1 cellular context compared by ENCODE assay signal in the genomic region with DNA sequence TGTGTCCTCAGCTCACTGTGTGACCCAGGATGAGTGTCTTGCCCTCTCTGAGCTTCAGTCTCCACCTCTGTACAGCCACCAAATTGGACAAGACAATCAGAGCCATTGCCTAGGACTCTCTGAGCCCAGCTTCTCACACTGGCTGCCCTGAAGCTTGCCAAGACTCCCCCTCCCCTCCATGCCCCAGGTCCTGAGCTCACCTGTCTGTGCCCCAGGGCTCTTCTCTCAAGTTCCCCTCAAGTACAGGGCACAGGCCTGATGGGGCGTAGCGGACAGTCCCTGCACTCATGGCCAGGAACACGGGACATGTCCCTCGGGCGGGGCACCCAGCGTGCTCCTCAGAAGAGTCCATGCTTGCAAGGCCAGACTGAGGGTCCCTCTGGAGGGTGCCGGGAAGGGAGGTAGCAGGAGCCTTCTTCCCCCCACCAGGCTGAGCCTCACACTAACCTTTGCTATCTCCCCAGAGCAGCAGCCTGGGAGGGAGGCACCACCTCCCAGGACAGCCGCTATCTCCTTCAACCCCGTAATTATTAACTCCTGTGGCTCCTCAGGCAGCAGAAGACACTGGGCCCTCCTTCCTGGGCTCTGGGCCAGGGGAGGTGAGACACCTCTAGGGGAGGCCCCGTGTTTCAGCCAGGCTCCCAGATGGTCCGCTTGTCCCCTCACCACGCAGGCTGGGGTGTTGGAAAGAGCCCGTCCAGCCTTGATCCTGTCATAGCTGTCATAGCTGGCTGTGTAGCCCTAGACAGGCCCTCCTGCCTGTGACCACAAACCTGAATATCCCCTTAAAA.
TF ChIP-seq lines count a peak whose summit lies in the region.

No MANE protein-coding gene starts in this region.

TF ChIP-seq in K562, 482 proteins besides CTCF, POLR2A, EP300 and RAD21 (continued from another document and continues in another):
- TF ChIP-seq, protein P1, sequence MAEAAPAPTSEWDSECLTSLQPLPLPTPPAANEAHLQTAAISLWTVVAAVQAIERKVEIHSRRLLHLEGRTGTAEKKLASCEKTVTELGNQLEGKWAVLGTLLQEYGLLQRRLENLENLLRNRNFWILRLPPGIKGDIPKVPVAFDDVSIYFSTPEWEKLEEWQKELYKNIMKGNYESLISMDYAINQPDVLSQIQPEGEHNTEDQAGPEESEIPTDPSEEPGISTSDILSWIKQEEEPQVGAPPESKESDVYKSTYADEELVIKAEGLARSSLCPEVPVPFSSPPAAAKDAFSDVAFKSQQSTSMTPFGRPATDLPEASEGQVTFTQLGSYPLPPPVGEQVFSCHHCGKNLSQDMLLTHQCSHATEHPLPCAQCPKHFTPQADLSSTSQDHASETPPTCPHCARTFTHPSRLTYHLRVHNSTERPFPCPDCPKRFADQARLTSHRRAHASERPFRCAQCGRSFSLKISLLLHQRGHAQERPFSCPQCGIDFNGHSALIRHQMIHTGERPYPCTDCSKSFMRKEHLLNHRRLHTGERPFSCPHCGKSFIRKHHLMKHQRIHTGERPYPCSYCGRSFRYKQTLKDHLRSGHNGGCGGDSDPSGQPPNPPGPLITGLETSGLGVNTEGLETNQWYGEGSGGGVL (CRISPR knock-in tag; IDR thresholded peaks at IDR 0.05), result no peak
- TF ChIP-seq MYC (IDR thresholded peaks at IDR 0.05; ENCODE audit: low read depth, low read length) (no peak), MYC (CRISPR knock-in tag; IDR thresholded peaks at IDR 0.05; ENCODE audit: borderline replicate concordance, low read depth) (0 out of 2 replicates have a peak, but pooled peaks have one; percentile 43), TAF7 (tag; IDR thresholded peaks at IDR 0.05) (no peak), RBM39 (optimal IDR thresholded peaks at IDR 0.05; ENCODE audit: low read depth, low read length) (no peak), ZZZ3 (IDR thresholded peaks at IDR 0.05) (no peak), MCM2 (IDR thresholded peaks at IDR 0.05; ENCODE audit: low read depth) (no peak), HIVEP1 (CRISPR knock-in tag; IDR thresholded peaks at IDR 0.05) (no peak), LARP7 (IDR thresholded peaks at IDR 0.05) (no peak), KAT2B (IDR thresholded peaks at IDR 0.05; ENCODE audit: low read depth, low read length) (no peak), SMARCC2 (IDR thresholded peaks at IDR 0.05; ENCODE audit: low read depth) (peak; percentile 77; the same call in 1 of the 2 replicates), NR2C1 (IDR thresholded peaks at IDR 0.05) (0 out of 2 replicates have a peak, but pooled peaks have one; percentile 33), NR2C1 (tag; IDR thresholded peaks at IDR 0.05) (peak; percentile 21; the same call in 1 of the 2 replicates), NCOA6 (IDR thresholded peaks at IDR 0.05) (no peak), NFATC3 (IDR thresholded peaks at IDR 0.05) (no peak), NR2C2 (CRISPR knock-in tag; IDR thresholded peaks at IDR 0.05) (no peak; the same call in 1 of the 2 replicates), NR2C2 (tag; IDR thresholded peaks at IDR 0.05) (no peak), BACH1 (tag; IDR thresholded peaks at IDR 0.05) (no peak), FOXP1 (CRISPR knock-in tag; IDR thresholded peaks at IDR 0.05) (peak; percentile 93), HEY1 (CRISPR knock-in tag; IDR thresholded peaks at IDR 0.05; ENCODE audit: borderline replicate concordance) (no peak), PCBP1 (IDR thresholded peaks at IDR 0.05; ENCODE audit: low read depth, low read length, poor library complexity, severe bottlenecking) (no peak), DNMT1 (IDR thresholded peaks at IDR 0.05) (no peak), KDM5B (IDR thresholded peaks at IDR 0.05; ENCODE audit: insufficient replicate concordance, low read depth, low read length) (peak; percentile 50), ZNF146 (CRISPR knock-in tag; IDR thresholded peaks at IDR 0.05; ENCODE audit: unreplicated experiment) (no peak), TAL1 (IDR thresholded peaks at IDR 0.05) (peak; percentile 93), PTBP1 (IDR thresholded peaks at IDR 0.05; ENCODE audit: low read depth, low read length) (0 out of 2 replicates have a peak, but pooled peaks have one; percentile 74), ZNF134 (CRISPR knock-in tag; conservative IDR thresholded peaks at IDR 0.05) (no peak)
- TF ChIP-seq, protein P2, sequence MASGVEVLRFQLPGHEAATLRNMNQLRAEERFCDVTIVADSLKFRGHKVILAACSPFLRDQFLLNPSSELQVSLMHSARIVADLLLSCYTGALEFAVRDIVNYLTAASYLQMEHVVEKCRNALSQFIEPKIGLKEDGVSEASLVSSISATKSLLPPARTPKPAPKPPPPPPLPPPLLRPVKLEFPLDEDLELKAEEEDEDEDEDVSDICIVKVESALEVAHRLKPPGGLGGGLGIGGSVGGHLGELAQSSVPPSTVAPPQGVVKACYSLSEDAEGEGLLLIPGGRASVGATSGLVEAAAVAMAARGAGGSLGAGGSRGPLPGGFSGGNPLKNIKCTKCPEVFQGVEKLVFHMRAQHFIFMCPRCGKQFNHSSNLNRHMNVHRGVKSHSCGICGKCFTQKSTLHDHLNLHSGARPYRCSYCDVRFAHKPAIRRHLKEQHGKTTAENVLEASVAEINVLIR (CRISPR knock-in tag; IDR thresholded peaks at IDR 0.05), result no peak
- TF ChIP-seq, protein P3, sequence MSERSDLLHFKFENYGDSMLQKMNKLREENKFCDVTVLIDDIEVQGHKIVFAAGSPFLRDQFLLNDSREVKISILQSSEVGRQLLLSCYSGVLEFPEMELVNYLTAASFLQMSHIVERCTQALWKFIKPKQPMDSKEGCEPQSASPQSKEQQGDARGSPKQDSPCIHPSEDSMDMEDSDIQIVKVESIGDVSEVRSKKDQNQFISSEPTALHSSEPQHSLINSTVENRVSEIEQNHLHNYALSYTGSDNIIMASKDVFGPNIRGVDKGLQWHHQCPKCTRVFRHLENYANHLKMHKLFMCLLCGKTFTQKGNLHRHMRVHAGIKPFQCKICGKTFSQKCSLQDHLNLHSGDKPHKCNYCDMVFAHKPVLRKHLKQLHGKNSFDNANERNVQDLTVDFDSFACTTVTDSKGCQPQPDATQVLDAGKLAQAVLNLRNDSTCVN (CRISPR knock-in tag; IDR thresholded peaks at IDR 0.05), result no peak
- TF ChIP-seq, protein P4, sequence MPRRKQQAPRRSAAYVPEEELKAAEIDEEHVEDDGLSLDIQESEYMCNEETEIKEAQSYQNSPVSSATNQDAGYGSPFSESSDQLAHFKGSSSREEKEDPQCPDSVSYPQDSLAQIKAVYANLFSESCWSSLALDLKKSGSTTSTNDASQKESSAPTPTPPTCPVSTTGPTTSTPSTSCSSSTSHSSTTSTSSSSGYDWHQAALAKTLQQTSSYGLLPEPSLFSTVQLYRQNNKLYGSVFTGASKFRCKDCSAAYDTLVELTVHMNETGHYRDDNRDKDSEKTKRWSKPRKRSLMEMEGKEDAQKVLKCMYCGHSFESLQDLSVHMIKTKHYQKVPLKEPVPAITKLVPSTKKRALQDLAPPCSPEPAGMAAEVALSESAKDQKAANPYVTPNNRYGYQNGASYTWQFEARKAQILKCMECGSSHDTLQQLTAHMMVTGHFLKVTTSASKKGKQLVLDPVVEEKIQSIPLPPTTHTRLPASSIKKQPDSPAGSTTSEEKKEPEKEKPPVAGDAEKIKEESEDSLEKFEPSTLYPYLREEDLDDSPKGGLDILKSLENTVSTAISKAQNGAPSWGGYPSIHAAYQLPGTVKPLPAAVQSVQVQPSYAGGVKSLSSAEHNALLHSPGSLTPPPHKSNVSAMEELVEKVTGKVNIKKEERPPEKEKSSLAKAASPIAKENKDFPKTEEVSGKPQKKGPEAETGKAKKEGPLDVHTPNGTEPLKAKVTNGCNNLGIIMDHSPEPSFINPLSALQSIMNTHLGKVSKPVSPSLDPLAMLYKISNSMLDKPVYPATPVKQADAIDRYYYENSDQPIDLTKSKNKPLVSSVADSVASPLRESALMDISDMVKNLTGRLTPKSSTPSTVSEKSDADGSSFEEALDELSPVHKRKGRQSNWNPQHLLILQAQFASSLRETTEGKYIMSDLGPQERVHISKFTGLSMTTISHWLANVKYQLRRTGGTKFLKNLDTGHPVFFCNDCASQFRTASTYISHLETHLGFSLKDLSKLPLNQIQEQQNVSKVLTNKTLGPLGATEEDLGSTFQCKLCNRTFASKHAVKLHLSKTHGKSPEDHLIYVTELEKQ (CRISPR knock-in tag; IDR thresholded peaks at IDR 0.05), result no peak
- TF ChIP-seq, protein P5, sequence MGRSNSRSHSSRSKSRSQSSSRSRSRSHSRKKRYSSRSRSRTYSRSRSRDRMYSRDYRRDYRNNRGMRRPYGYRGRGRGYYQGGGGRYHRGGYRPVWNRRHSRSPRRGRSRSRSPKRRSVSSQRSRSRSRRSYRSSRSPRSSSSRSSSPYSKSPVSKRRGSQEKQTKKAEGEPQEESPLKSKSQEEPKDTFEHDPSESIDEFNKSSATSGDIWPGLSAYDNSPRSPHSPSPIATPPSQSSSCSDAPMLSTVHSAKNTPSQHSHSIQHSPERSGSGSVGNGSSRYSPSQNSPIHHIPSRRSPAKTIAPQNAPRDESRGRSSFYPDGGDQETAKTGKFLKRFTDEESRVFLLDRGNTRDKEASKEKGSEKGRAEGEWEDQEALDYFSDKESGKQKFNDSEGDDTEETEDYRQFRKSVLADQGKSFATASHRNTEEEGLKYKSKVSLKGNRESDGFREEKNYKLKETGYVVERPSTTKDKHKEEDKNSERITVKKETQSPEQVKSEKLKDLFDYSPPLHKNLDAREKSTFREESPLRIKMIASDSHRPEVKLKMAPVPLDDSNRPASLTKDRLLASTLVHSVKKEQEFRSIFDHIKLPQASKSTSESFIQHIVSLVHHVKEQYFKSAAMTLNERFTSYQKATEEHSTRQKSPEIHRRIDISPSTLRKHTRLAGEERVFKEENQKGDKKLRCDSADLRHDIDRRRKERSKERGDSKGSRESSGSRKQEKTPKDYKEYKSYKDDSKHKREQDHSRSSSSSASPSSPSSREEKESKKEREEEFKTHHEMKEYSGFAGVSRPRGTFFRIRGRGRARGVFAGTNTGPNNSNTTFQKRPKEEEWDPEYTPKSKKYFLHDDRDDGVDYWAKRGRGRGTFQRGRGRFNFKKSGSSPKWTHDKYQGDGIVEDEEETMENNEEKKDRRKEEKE (IDR thresholded peaks at IDR 0.05; ENCODE audit: borderline replicate concordance in 1 of 2, control insufficient read depth in 1 of 2, low read depth in 2 of 2, low read length in 1 of 2), result no peak
- TF ChIP-seq, protein P6, sequence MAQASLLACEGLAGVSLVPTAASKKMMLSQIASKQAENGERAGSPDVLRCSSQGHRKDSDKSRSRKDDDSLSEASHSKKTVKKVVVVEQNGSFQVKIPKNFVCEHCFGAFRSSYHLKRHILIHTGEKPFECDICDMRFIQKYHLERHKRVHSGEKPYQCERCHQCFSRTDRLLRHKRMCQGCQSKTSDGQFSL (CRISPR knock-in tag; IDR thresholded peaks at IDR 0.05), result peak; percentile 52; the same call in 1 of the 2 replicates
- TF ChIP-seq, protein P6 (tag; IDR thresholded peaks at IDR 0.05), result no peak
- TF ChIP-seq, protein P7, sequence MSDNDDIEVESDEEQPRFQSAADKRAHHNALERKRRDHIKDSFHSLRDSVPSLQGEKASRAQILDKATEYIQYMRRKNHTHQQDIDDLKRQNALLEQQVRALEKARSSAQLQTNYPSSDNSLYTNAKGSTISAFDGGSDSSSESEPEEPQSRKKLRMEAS (CRISPR knock-in tag; IDR thresholded peaks at IDR 0.05), result peak; percentile 82
- TF ChIP-seq, protein P8, sequence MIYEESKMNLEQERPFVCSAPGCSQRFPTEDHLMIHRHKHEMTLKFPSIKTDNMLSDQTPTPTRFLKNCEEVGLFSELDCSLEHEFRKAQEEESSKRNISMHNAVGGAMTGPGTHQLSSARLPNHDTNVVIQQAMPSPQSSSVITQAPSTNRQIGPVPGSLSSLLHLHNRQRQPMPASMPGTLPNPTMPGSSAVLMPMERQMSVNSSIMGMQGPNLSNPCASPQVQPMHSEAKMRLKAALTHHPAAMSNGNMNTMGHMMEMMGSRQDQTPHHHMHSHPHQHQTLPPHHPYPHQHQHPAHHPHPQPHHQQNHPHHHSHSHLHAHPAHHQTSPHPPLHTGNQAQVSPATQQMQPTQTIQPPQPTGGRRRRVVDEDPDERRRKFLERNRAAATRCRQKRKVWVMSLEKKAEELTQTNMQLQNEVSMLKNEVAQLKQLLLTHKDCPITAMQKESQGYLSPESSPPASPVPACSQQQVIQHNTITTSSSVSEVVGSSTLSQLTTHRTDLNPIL (CRISPR knock-in tag; IDR thresholded peaks at IDR 0.05), result no peak
- TF ChIP-seq, protein P9, sequence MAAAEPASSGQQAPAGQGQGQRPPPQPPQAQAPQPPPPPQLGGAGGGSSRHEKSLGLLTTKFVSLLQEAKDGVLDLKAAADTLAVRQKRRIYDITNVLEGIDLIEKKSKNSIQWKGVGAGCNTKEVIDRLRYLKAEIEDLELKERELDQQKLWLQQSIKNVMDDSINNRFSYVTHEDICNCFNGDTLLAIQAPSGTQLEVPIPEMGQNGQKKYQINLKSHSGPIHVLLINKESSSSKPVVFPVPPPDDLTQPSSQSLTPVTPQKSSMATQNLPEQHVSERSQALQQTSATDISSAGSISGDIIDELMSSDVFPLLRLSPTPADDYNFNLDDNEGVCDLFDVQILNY (CRISPR knock-in tag; IDR thresholded peaks at IDR 0.05), result no peak
- TF ChIP-seq, protein P10, sequence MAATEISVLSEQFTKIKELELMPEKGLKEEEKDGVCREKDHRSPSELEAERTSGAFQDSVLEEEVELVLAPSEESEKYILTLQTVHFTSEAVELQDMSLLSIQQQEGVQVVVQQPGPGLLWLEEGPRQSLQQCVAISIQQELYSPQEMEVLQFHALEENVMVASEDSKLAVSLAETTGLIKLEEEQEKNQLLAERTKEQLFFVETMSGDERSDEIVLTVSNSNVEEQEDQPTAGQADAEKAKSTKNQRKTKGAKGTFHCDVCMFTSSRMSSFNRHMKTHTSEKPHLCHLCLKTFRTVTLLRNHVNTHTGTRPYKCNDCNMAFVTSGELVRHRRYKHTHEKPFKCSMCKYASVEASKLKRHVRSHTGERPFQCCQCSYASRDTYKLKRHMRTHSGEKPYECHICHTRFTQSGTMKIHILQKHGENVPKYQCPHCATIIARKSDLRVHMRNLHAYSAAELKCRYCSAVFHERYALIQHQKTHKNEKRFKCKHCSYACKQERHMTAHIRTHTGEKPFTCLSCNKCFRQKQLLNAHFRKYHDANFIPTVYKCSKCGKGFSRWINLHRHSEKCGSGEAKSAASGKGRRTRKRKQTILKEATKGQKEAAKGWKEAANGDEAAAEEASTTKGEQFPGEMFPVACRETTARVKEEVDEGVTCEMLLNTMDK (IDR thresholded peaks at IDR 0.05; ENCODE audit: borderline replicate concordance, insufficient read depth, low read depth, low read length, poor library complexity, severe bottlenecking), result no peak
- TF ChIP-seq, protein P11, sequence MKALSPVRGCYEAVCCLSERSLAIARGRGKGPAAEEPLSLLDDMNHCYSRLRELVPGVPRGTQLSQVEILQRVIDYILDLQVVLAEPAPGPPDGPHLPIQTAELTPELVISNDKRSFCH (CRISPR knock-in tag; IDR thresholded peaks at IDR 0.05), result no peak
- TF ChIP-seq, protein P11 (tag; IDR thresholded peaks at IDR 0.05), result peak; percentile 75; the same call in 1 of the 2 replicates
